ENCODE assay signal across 14 cellular contexts in genomic region chr14:68523326-68523610, GRCh38.
DNase-seq lines count a peak whose midpoint lies in the region; ATAC-seq and TF ChIP-seq lines count a peak whose summit lies in the region.
"Had no signal": no experiment of that assay in that cellular context is flagged by ENCODE, and none has a peak within 500 bp of the region (broad histone marks: within the 10 kb centered on the region; RNA-seq: fewer than 3 reads in every experiment).

No MANE protein-coding gene starts in this region.

- CTCF ChIA-PET in Caco-2 (lab: Charles Lee) = no interaction called here

- no peak overlapping the region for H3K9ac ChIP-seq in muscle layer of colon (ENCODE audit: low read length)

- H3K27me3 ChIP-seq in Caco-2 (replicated peaks; ENCODE audit: control insufficient read depth, insufficient read depth, low read length) (no peaks in the 10 kb centered on the region), muscle layer of colon (ENCODE audit: control insufficient read depth in 1 of 2, insufficient read depth in 2 of 2, low read length in 2 of 2) (no peaks in the 10 kb centered on the region)
- H3K27me3 ChIP-seq: MG63 had no signal

- H3K9me3 Mint-ChIP-seq in Caco-2 (ENCODE audit: unreplicated experiment) (no peaks in the 10 kb centered on the region), chondrocyte (ENCODE audit: low read depth) (peaks cover 3% of the 10 kb centered on the region)
- H3K9me3 Mint-ChIP-seq in stimulated activated memory B cell treated with anti-CD40 and anti-IgM and Interleukin-4, amounts not matched to agents 10 μg/mL and 1 μg/mL and 100 μg/mL, for 72 hours = no peaks in the 10 kb centered on the region

- BruUV-seq in Caco-2 (replicated peaks; lab: Mats Ljungman, UMichigan) = no TSS peak

- ATAC-seq in stimulated activated memory B cell treated with anti-CD40 and anti-IgM and Interleukin-4, amounts not matched to agents 10 μg/mL and 1 μg/mL and 100 μg/mL, for 72 hours = no peak
- ATAC-seq in HG03159 (IDR thresholded peaks at IDR 0.05; ENCODE audit: unreplicated experiment) (no peak), HG03280 (IDR thresholded peaks at IDR 0.05; ENCODE audit: unreplicated experiment) (no peak)
- ATAC-seq: T-cell had no signal

- H3K27me3 Mint-ChIP-seq in Caco-2 (ENCODE audit: insufficient read depth, unreplicated experiment) (no peaks in the 10 kb centered on the region), chondrocyte (ENCODE audit: low read depth) (no peaks in the 10 kb centered on the region)
- H3K27me3 Mint-ChIP-seq in stimulated activated memory B cell treated with anti-CD40 and anti-IgM and Interleukin-4, amounts not matched to agents 10 μg/mL and 1 μg/mL and 100 μg/mL, for 72 hours = no peaks in the 10 kb centered on the region
- H3K27me3 Mint-ChIP-seq: T-cell had no signal

- intact Hi-C loops in Caco-2 (cut with micrococcal nuclease; ENCODE audit: unreplicated experiment) = loop anchor here (10.0 kb wide), 1 partner anchor 272 kb away; the partner anchor contains the start of gene ZFP36L1

- DNase-seq in Caco-2 (no peak), chondrocyte (ENCODE audit: low spot score) (no peak), DMS53 treated with DMSO at 0.1 percent for 48 hours (lab: John Stamatoyannopoulos, UW; ENCODE audit: unreplicated experiment) (no peak), DMS 273 (lab: John Stamatoyannopoulos, UW; ENCODE audit: unreplicated experiment) (no peak)
- DNase-seq: activated CD4-positive, alpha-beta T cell treated with anti-CD3 and anti-CD28 coated beads for 48 hours; MG63; NCI-H2171; stimulated activated CD4-positive, alpha-beta T cell treated with anti-CD3 and anti-CD28 coated beads, Interleukin-12 subunit alpha, Interleukin-12 subunit beta, amount 100 ng/mL, for 4 hours; T-cell had no signal

- no peaks in the 10 kb centered on the region; the same call in 1 of the 2 replicates for H3K36me3 ChIP-seq in Caco-2 (ENCODE audit: control insufficient read depth, insufficient read depth, low read length)
- no peaks in the 10 kb centered on the region for H3K36me3 ChIP-seq in muscle layer of colon (ENCODE audit: insufficient read depth, low read length)
- H3K36me3 ChIP-seq: HAP-1, MG63 had no signal

- H3K4me1 ChIP-seq in Caco-2 (peaks cover 53% of the 10 kb centered on the region), muscle layer of colon (ENCODE audit: insufficient read depth, low read length) (peaks cover 76% of the 10 kb centered on the region)
- H3K4me1 ChIP-seq: HAP-1 had no signal

- peak overlapping the region; percentile 75 for H3K27ac ChIP-seq in muscle layer of colon (ENCODE audit: low read depth, low read length)

- H3K27ac Mint-ChIP-seq in Caco-2 (ENCODE audit: unreplicated experiment) = peak overlapping the region; percentile 96
- peak overlapping the region; percentile 23 for H3K27ac Mint-ChIP-seq in chondrocyte (ENCODE audit: unreplicated experiment)
- H3K27ac Mint-ChIP-seq in stimulated activated memory B cell treated with anti-CD40 and anti-IgM and Interleukin-4, amounts not matched to agents 10 μg/mL and 1 μg/mL and 100 μg/mL, for 72 hours = peak overlapping the region; percentile 70
- H3K27ac Mint-ChIP-seq: T-cell had no signal

- H3K4me1 Mint-ChIP-seq in Caco-2 (ENCODE audit: low read depth, unreplicated experiment) = peaks cover 41% of the 10 kb centered on the region
- H3K4me1 Mint-ChIP-seq in chondrocyte (ENCODE audit: low read depth) = peaks cover 69% of the 10 kb centered on the region
- H3K4me1 Mint-ChIP-seq in stimulated activated memory B cell treated with anti-CD40 and anti-IgM and Interleukin-4, amounts not matched to agents 10 μg/mL and 1 μg/mL and 100 μg/mL, for 72 hours = peaks cover 57% of the 10 kb centered on the region

- H3K4me3 Mint-ChIP-seq in Caco-2 (ENCODE audit: unreplicated experiment) (no peak overlapping the region), chondrocyte (ENCODE audit: unreplicated experiment) (no peak overlapping the region)
- no peak overlapping the region for H3K4me3 Mint-ChIP-seq in stimulated activated memory B cell treated with anti-CD40 and anti-IgM and Interleukin-4, amounts not matched to agents 10 μg/mL and 1 μg/mL and 100 μg/mL, for 72 hours
- H3K4me3 Mint-ChIP-seq: T-cell had no signal

- TF ChIP-seq CTCF in Caco-2 (IDR thresholded peaks at IDR 0.05; ENCODE audit: insufficient read depth in 1 of 2, low read depth in 1 of 2, low read length in 1 of 2, severe bottlenecking in 1 of 2, unreplicated experiment in 1 of 2) (no peak), chondrocyte (IDR thresholded peaks at IDR 0.05) (no peak)

- H3K9me3 ChIP-seq in Caco-2 (no peaks in the 10 kb centered on the region), muscle layer of colon (ENCODE audit: low read length) (no peaks in the 10 kb centered on the region)
- H3K9me3 ChIP-seq: HAP-1, MG63 had no signal

- H3K4me3 ChIP-seq in Caco-2 (ENCODE audit: low read depth, low read length) = no peak overlapping the region
- H3K4me3 ChIP-seq in muscle layer of colon (ENCODE audit: low read depth in 1 of 2, low read length in 2 of 2) = no peak overlapping the region
- H3K4me3 ChIP-seq: HAP-1, MG63 had no signal

- peaks cover 6% of the 10 kb centered on the region for H3K36me3 Mint-ChIP-seq in Caco-2 (ENCODE audit: insufficient read depth, unreplicated experiment)
- peaks cover 2% of the 10 kb centered on the region for H3K36me3 Mint-ChIP-seq in chondrocyte (ENCODE audit: low read depth)
- no peaks in the 10 kb centered on the region for H3K36me3 Mint-ChIP-seq in stimulated activated memory B cell treated with anti-CD40 and anti-IgM and Interleukin-4, amounts not matched to agents 10 μg/mL and 1 μg/mL and 100 μg/mL, for 72 hours
- H3K36me3 Mint-ChIP-seq: T-cell had no signal

- POLR2A ChIA-PET in Caco-2 (lab: Charles Lee) = no interaction called here

Comparison
In these comparisons a context has a peak if more than half of its experiments do, and no peak if none do; other contexts are left out.
1. H3K27ac Mint-ChIP-seq: peak in every context shown above with its lines; median percentile 96 in Caco-2; 70 in stimulated activated memory B cell treated with anti-CD40 and anti-IgM and Interleukin-4, amounts not matched to agents 10 μg/mL and 1 μg/mL and 100 μg/mL, for 72 hours; 23 in chondrocyte.